30 cellular contexts compared by ENCODE assay signal in the genomic region with DNA sequence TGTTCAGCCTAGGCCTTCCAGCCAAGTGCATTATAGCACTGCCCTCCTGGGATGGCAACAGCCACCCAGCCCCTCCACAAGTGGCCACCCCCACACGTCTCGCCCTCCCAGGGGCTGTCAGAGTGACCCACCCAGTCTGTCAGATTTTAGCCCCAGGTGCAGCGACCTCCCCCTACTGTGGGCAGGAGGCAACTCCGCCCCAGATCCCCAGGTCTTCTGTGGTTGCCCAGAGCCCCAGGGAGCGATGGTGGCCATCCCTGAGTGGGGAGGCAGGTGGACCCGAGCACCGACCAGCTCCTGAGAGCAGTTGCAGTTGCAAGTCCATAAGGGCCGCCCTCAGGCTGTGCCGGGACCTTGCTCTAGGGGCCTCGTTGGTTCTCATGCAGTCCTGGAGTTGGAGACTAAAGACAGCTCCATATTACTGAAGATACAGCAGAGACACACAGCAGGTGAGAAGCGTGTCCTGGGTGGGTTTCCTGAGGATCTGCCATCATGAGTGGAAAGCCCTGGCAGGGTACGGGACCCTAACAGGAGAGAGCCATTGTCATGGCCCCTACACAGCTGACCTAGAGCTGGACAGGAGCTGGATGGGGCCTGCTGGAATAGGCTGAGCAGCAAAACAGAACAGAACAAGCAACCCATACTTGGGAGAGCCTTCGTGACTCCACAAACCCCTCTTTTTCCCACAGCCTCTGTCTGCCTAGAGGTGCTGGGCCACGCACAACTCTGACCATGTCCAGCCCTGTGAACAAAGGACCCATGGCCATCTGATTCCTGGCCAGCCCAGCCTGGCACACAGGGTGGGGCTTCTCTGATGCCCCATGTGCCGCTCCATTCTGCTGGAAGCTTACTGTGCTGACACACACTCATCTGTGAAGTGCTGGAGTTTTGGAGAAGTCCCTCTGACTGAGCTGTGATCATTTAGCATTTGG.
DNase-seq lines count a peak whose midpoint lies in the region; ATAC-seq, FAIRE-seq and TF ChIP-seq lines count a peak whose summit lies in the region.
"Had no signal": no experiment of that assay in that cellular context is flagged by ENCODE, and none has a peak within 500 bp of the region (broad histone marks: within the 10 kb centered on the region; RNA-seq: fewer than 3 reads in every experiment).

No MANE protein-coding gene starts in this region.

- peaks cover 8% of the 10 kb centered on the region for H3K27me3 Mint-ChIP-seq in nephron (ENCODE audit: low read depth)
- peaks cover 12 to 17% (median 17%) of the 10 kb centered on the region in 3 donors for H3K27me3 Mint-ChIP-seq in CD14-positive monocyte (ENCODE audit: low read depth in 3 of 3)

- H3K36me3 Mint-ChIP-seq in nephron (ENCODE audit: low read depth) (no peaks in the 10 kb centered on the region), CD14-positive monocyte (no peaks in the 10 kb centered on the region)
- H3K36me3 Mint-ChIP-seq: activated naive CD8-positive, alpha-beta T cell had no signal

- H3K36me3 ChIP-seq in right lobe of liver: no peaks in the 10 kb centered on the region
- no peaks in the 10 kb centered on the region for H3K36me3 ChIP-seq in HepG2 (replicated peaks in 1 of 2; ENCODE audit: control insufficient read depth in 1 of 2, insufficient read depth in 2 of 2, low read length in 2 of 2)
- no peaks in the 10 kb centered on the region for H3K36me3 ChIP-seq in bronchial epithelial cell (ENCODE audit: control insufficient read depth, insufficient read depth, low read length)
- H3K36me3 ChIP-seq: BLaER1 treated with 17β-estradiol and CSF1 and Interleukin-3, amounts not matched to agents 10 nM and 100 nM; cardiac muscle cell; gastroesophageal sphincter; tibial artery; WERI-Rb-1 had no signal

- H4K20me1 ChIP-seq in HepG2 (ENCODE audit: insufficient read depth, low read length): no peaks in the 10 kb centered on the region

- no peak overlapping the region for H3K4me3 Mint-ChIP-seq in nephron
- H3K4me3 Mint-ChIP-seq in CD14-positive monocyte: no peak overlapping the region
- H3K4me3 Mint-ChIP-seq: activated naive CD8-positive, alpha-beta T cell; activated T-helper 1 cell treated with anti-CD3 and anti-CD28 coated beads, Interleukin-12 subunit alpha, Interleukin-12 subunit beta, Interleukin-2, Interleukin-4 antibody, amounts not matched to agents 30 ng/mL and 10 ng/mL and 1 ng/mL, durations not matched to agents 14 hours and 24 hours and 36 hours; dendritic cell treated with granulocyte-macrophage colony-stimulating factor and Interleukin-4, amounts not matched to agents 40 ng/mL and 50 ng/mL, for 4 days; stimulated activated naive CD8-positive, alpha-beta T cell treated with anti-CD3 and anti-CD28 coated beads, Interleukin-15, amount 100 ng/mL, for 72 hours; T-helper 2 cell treated with Interferon-gamma antibody and Interleukin-4, amounts not matched to agents 5 μg/mL and 100 μg/mL, for 36 hours had no signal

- FAIRE-seq in HepG2 (lab: Jason Lieb, UNC) (no peak), bronchial epithelial cell (lab: Jason Lieb, UNC) (peak; percentile 58), HTR-8/SVneo (lab: Jason Lieb, UNC) (no peak)
- FAIRE-seq: endometrium had no signal

- H3K4me3 ChIP-seq in right lobe of liver: no peak overlapping the region
- H3K4me3 ChIP-seq in HepG2 (replicated peaks in 1 of 3; ENCODE audit: insufficient read depth in 1 of 3, low read depth in 2 of 3, low read length in 3 of 3): no peak overlapping the region
- H3K4me3 ChIP-seq in bronchial epithelial cell (ENCODE audit: low read depth, low read length): no peak overlapping the region
- H3K4me3 ChIP-seq: BLaER1 treated with 17β-estradiol and CSF1 and Interleukin-3, amounts not matched to agents 10 nM and 100 nM; cardiac muscle cell; gastroesophageal sphincter; tibial artery had no signal

- H3K27ac Mint-ChIP-seq in nephron: peak overlapping the region in 2 of 3 experiments; percentile 41 to 93
- H3K27ac Mint-ChIP-seq in CD14-positive monocyte: no peak overlapping the region
- H3K27ac Mint-ChIP-seq: activated naive CD8-positive, alpha-beta T cell; activated T-helper 1 cell treated with anti-CD3 and anti-CD28 coated beads, Interleukin-12 subunit alpha, Interleukin-12 subunit beta, Interleukin-2, Interleukin-4 antibody, amounts not matched to agents 30 ng/mL and 10 ng/mL and 1 ng/mL, durations not matched to agents 14 hours and 24 hours and 36 hours; dendritic cell treated with granulocyte-macrophage colony-stimulating factor and Interleukin-4, amounts not matched to agents 40 ng/mL and 50 ng/mL, for 4 days; stimulated activated naive CD8-positive, alpha-beta T cell treated with anti-CD3 and anti-CD28 coated beads, Interleukin-15, amount 100 ng/mL, for 72 hours; T-helper 2 cell treated with Interferon-gamma antibody and Interleukin-4, amounts not matched to agents 5 μg/mL and 100 μg/mL, for 36 hours had no signal

- peaks cover 4% of the 10 kb centered on the region for H3K9me3 Mint-ChIP-seq in nephron
- H3K9me3 Mint-ChIP-seq in CD14-positive monocyte: no peaks in the 10 kb centered on the region
- H3K9me3 Mint-ChIP-seq: activated T-helper 1 cell treated with anti-CD3 and anti-CD28 coated beads, Interleukin-12 subunit alpha, Interleukin-12 subunit beta, Interleukin-2, Interleukin-4 antibody, amounts not matched to agents 30 ng/mL and 10 ng/mL and 1 ng/mL, durations not matched to agents 14 hours and 24 hours and 36 hours; dendritic cell treated with granulocyte-macrophage colony-stimulating factor and Interleukin-4, amounts not matched to agents 40 ng/mL and 50 ng/mL, for 4 days; stimulated activated naive CD8-positive, alpha-beta T cell treated with anti-CD3 and anti-CD28 coated beads, Interleukin-15, amount 100 ng/mL, for 72 hours; T-helper 2 cell treated with Interferon-gamma antibody and Interleukin-4, amounts not matched to agents 5 μg/mL and 100 μg/mL, for 36 hours had no signal

- H3K4me1 ChIP-seq in right lobe of liver (no peaks in the 10 kb centered on the region), HepG2 (ENCODE audit: insufficient read depth, low read length) (peaks cover 6% of the 10 kb centered on the region)
- H3K4me1 ChIP-seq: BLaER1 treated with 17β-estradiol and CSF1 and Interleukin-3, amounts not matched to agents 10 nM and 100 nM; Caco-2; gastroesophageal sphincter; tibial artery had no signal

- TF ChIP-seq RAD21 in HepG2 (CRISPR knock-in tag; IDR thresholded peaks at IDR 0.05): no peak

- H3K9ac ChIP-seq in HepG2 (ENCODE audit: insufficient read depth, low read depth, low read length): no peak overlapping the region
- H3K9ac ChIP-seq: BLaER1 treated with 17β-estradiol and CSF1 and Interleukin-3, amounts not matched to agents 10 nM and 100 nM had no signal

- intact Hi-C loops in right lobe of liver (cut with DNase I): no loop called here
- intact Hi-C loops in HepG2 (cut with micrococcal nuclease; ENCODE audit: unreplicated experiment): no loop called here
- intact Hi-C loops in CD14-positive monocyte (cut with micrococcal nuclease): no loop called here

- no peak overlapping the region for H3K4me2 ChIP-seq in HepG2 (ENCODE audit: low read depth, low read length)
- H3K4me2 ChIP-seq: BLaER1 treated with 17β-estradiol and CSF1 and Interleukin-3, amounts not matched to agents 10 nM and 100 nM had no signal

- in situ Hi-C loops in HepG2 (cut with HindIII; ENCODE audit: extremely low pct_ligation_motif_present, low pct_unique_long_range_greater_than_20kb): no loop called here

- no peaks in the 10 kb centered on the region for H3K79me2 ChIP-seq in HepG2 (ENCODE audit: insufficient read depth, low read length)

- peak in 2 of 3 donors; percentile 36 to 45 for DNase-seq in right lobe of liver
- no peak for DNase-seq in HepG2 (ENCODE audit: low spot score)
- DNase-seq in bronchial epithelial cell (ENCODE audit: low read depth): no peak
- no peak for DNase-seq in CD14-positive monocyte (ENCODE audit: low spot score)
- no peak for DNase-seq in HTR-8/SVneo (ENCODE audit: insufficient read length, low spot score)
- no peak for DNase-seq in 8988T
- DNase-seq: activated CD4-positive, alpha-beta T cell treated with anti-CD3 and anti-CD28 coated beads, Interleukin-2, amount 50 U/mL, for 1 hour; anterior cingulate cortex; DMS79 treated with DMSO at 0.1 percent for 48 hours; GF-D8; hippocampal formation; KG1; mesenchymal stem cell; MM.1S; NCI-H1417 treated with DMSO at 0.1 percent for 48 hours; NCI-H2081; stimulated activated naive CD8-positive, alpha-beta T cell treated with anti-CD3 and anti-CD28 coated beads, Interleukin-15, amount 100 ng/mL, for 72 hours; WERI-Rb-1 had no signal

- POLR2A ChIA-PET in HepG2 (lab: Yijun Ruan, JAX): no interaction called here

- TF ChIP-seq CTCF in right lobe of liver (IDR thresholded peaks at IDR 0.05): no peak
- no peak for TF ChIP-seq CTCF in HepG2 (CRISPR knock-in tag; IDR thresholded peaks at IDR 0.05)
- TF ChIP-seq CTCF in bronchial epithelial cell (IDR thresholded peaks at IDR 0.05; ENCODE audit: insufficient read depth, low read length, severe bottlenecking): no peak
- no peak for TF ChIP-seq CTCF in nephron (IDR thresholded peaks at IDR 0.05; ENCODE audit: unreplicated experiment in 3 of 3)
- no peak for TF ChIP-seq CTCF in CD14-positive monocyte (IDR thresholded peaks at IDR 0.05)

- BruUV-seq in HepG2 (replicated peaks; lab: Mats Ljungman, UMichigan): no TSS peak

- WGBS in right lobe of liver (ENCODE audit: insufficient coverage, low coverage, low lambda C conversion rate, missing lambda C conversion rate): 77% methylated on average over 7 of the region's 15 CpGs
- WGBS in HepG2 (ENCODE audit: low lambda C conversion rate): 12% methylated on average over 5 of the region's 15 CpGs

- H3K27me3 ChIP-seq in right lobe of liver: no peaks in the 10 kb centered on the region
- peaks cover 1 to 47% of the 10 kb centered on the region in 2 experiments; a peak in 4 of 5 replicates for H3K27me3 ChIP-seq in HepG2 (ENCODE audit: control insufficient read depth in 1 of 2, insufficient read depth in 2 of 2, low read length in 2 of 2)
- no peaks in the 10 kb centered on the region for H3K27me3 ChIP-seq in bronchial epithelial cell (ENCODE audit: control insufficient read depth, insufficient read depth, low read length)
- H3K27me3 ChIP-seq: cardiac muscle cell had no signal

- ATAC-seq in right lobe of liver: no peak
- no peak for ATAC-seq in HepG2
- ATAC-seq: gastroesophageal sphincter; left colon; stimulated activated naive CD8-positive, alpha-beta T cell treated with anti-CD3 and anti-CD28 coated beads, Interleukin-15, amount 100 ng/mL, for 72 hours had no signal

- CTCF ChIA-PET in HepG2 (lab: Yijun Ruan, JAX; ENCODE audit: low intra/inter-chr PET ratio, low total read pairs): no interaction called here

- H3K9me3 ChIP-seq in right lobe of liver: no peaks in the 10 kb centered on the region
- no peaks in the 10 kb centered on the region for H3K9me3 ChIP-seq in HepG2 (ENCODE audit: low read length)
- H3K9me3 ChIP-seq: Caco-2, gastroesophageal sphincter, tibial artery had no signal

- peaks cover 54% of the 10 kb centered on the region for H3K4me1 Mint-ChIP-seq in nephron
- no peaks in the 10 kb centered on the region for H3K4me1 Mint-ChIP-seq in CD14-positive monocyte
- H3K4me1 Mint-ChIP-seq: stimulated activated naive CD8-positive, alpha-beta T cell treated with anti-CD3 and anti-CD28 coated beads, Interleukin-15, amount 100 ng/mL, for 72 hours had no signal

- TF ChIP-seq POLR2A in right lobe of liver (IDR thresholded peaks at IDR 0.05) (no peak), HepG2 (IDR thresholded peaks at IDR 0.05; ENCODE audit: insufficient read depth in 1 of 2, low read depth in 2 of 2, low read length in 2 of 2) (no peak)

- no peak for TF ChIP-seq EP300 in HepG2 (IDR thresholded peaks at IDR 0.05; ENCODE audit: low read depth in 2 of 2, low read length in 2 of 2)
- TF ChIP-seq EP300 in HepG2 (CRISPR knock-in tag; IDR thresholded peaks at IDR 0.05; ENCODE audit: borderline replicate concordance): no peak

- no peak overlapping the region for H2AFZ ChIP-seq in HepG2 (ENCODE audit: low read length)

- H3K27ac ChIP-seq in right lobe of liver (no peak overlapping the region), HepG2 (ENCODE audit: extremely low read length, insufficient read depth, low read length) (no peak overlapping the region)
- H3K27ac ChIP-seq: BLaER1 treated with 17β-estradiol and CSF1 and Interleukin-3, amounts not matched to agents 10 nM and 100 nM; cardiac muscle cell; gastroesophageal sphincter; tibial artery; WERI-Rb-1 had no signal

Comparison
In these comparisons a context has a peak if more than half of its experiments do, and no peak if none do; other contexts are left out.
1. DNase-seq: peak in right lobe of liver (2 of 3); none in HepG2 (single experiment), bronchial epithelial cell (single experiment), CD14-positive monocyte (single experiment), HTR-8/SVneo (single experiment) and 8988T (single experiment).
2. H3K27ac Mint-ChIP-seq: peak in nephron (2 of 3); none in CD14-positive monocyte (0 of 7).